8 cellular contexts compared by ENCODE assay signal in genomic region chr1:156153362-156153761, GRCh38. TPM values are rescaled to one million over a fixed set of nuclear protein-coding genes. Genes with fewer than 3 reads are reported as not detected.
DNase-seq lines count a peak whose midpoint lies in the region; ATAC-seq, FAIRE-seq and TF ChIP-seq lines count a peak whose summit lies in the region.

SEMA4A (plus strand) TSS chr1:156153585; CDS start chr1:156154579, 994 bp downstream.

- SMC1A ChIA-PET in GM12878 (lab: Charles Lee; ENCODE audit: uncharacterized antibody, unreplicated experiment), result interaction anchor here (1.0 to 22.3 kb wide), 5 partner anchors 24 to 71 kb away, joined by 3 to 411 read pairs (median 16); partner anchors contain the start of gene PMF1

- in situ Hi-C loops in GM12878 (cut with MboI), result no loop called here
- in situ Hi-C loops in KBM-7 (cut with MboI; ENCODE audit: low pct_unique_long_range_greater_than_20kb, low sequenced_read_pairs), result no loop called here
- in situ Hi-C loops in brain microvascular endothelial cell (cut with HindIII; ENCODE audit: low pct_ligation_motif_present, low sequenced_read_pairs), result no loop called here

- H3K36me3 ChIP-seq in GM12878 (ENCODE audit: control insufficient read depth in 2 of 2, insufficient read depth in 2 of 2, low read length in 1 of 2) (peaks cover 0 to 6% of the 10 kb centered on the region in 2 experiments; a peak in 2 of 4 replicates), mucosa of rectum (ENCODE audit: control insufficient read depth in 2 of 2, insufficient read depth in 2 of 2, low read length in 2 of 2) (no peaks in the 10 kb centered on the region), brain microvascular endothelial cell (replicated peaks) (no peaks in the 10 kb centered on the region)

- peaks cover 41% of the 10 kb centered on the region for H3K79me2 ChIP-seq in GM12878 (ENCODE audit: control insufficient read depth, insufficient read depth, low read length)

- RAD21 ChIA-PET in GM12878 (lab: Charles Lee; ENCODE audit: unreplicated experiment), result interaction anchor here (0.8 to 17.9 kb wide), 5 partner anchors 40 to 304 kb away, joined by 4 to 361 read pairs (median 4); partner anchors contain the start of genes PMF1 and SLC25A44

- H3K27ac ChIP-seq in 22Rv1 (peak within 1 kb of the TSS; percentile 79), GM12878 (ENCODE audit: control insufficient read depth, insufficient read depth) (peak within 1 kb of the TSS; percentile 82), mucosa of rectum (ENCODE audit: low read depth in 2 of 2, low read length in 2 of 2) (peak within 1 kb of the TSS; percentile 28 to 61), brain microvascular endothelial cell (no peak within 1 kb of the TSS)

- peak within 1 kb of the TSS; percentile 6 for H2AFZ ChIP-seq in GM12878 (ENCODE audit: control insufficient read depth, low read depth, low read length)

- WGBS in GM12878 (ENCODE audit: insufficient coverage, insufficient replicate concordance, low lambda C conversion rate, missing lambda C conversion rate), result 81% methylated on average over 10 of the region's 10 CpGs

- H3K27me3 ChIP-seq in GM12878 (replicated peaks in 1 of 2; ENCODE audit: control insufficient read depth in 2 of 2, insufficient read depth in 2 of 2, low read length in 1 of 2) (no peaks in the 10 kb centered on the region), mucosa of rectum (ENCODE audit: control insufficient read depth in 2 of 2, insufficient read depth in 2 of 2, low read length in 2 of 2) (no peaks in the 10 kb centered on the region), brain microvascular endothelial cell (replicated peaks) (peaks cover 8% of the 10 kb centered on the region)

- FAIRE-seq in GM12878 (lab: Jason Lieb, UNC), result no peak

- TF ChIP-seq EP300 in GM12878 (IDR thresholded peaks at IDR 0.05; ENCODE audit: borderline replicate concordance in 1 of 2, control insufficient read depth in 1 of 2, low read depth in 2 of 2, low read length in 2 of 2), result no peak

- TF ChIP-seq CTCF in 22Rv1 (IDR thresholded peaks at IDR 0.05) (no peak), GM12878 (IDR thresholded peaks at IDR 0.05 in 2 of 3, conservative IDR thresholded peaks at IDR 0.05 in 1 of 3; ENCODE audit: control insufficient read depth in 2 of 3, extremely low read depth in 1 of 3, insufficient read depth in 1 of 3, low read depth in 3 of 3, low read length in 3 of 3) (no peak), brain microvascular endothelial cell (IDR thresholded peaks at IDR 0.05; ENCODE audit: low read depth, low read length, missing control alignments) (no peak)

- peak within 1 kb of the TSS; percentile 97 for H3K4me2 ChIP-seq in GM12878 (ENCODE audit: control insufficient read depth, insufficient read depth)

- POLR2A ChIA-PET in GM12878 (lab: Charles Lee), result interaction anchor here (1.7 to 11.7 kb wide), 4 partner anchors 11 to 72 kb away, joined by 12 to 158 read pairs (median 18); partner anchors contain the start of genes PMF1 and SLC25A44

- H3K4me1 ChIP-seq in GM12878 (ENCODE audit: control insufficient read depth, insufficient read depth, low read length), result peaks cover 87% of the 10 kb centered on the region
- peaks cover 4 to 16% of the 10 kb centered on the region in 2 donors for H3K4me1 ChIP-seq in mucosa of rectum (ENCODE audit: control insufficient read depth in 2 of 2, insufficient read depth in 2 of 2, low read length in 2 of 2)

- ATAC-seq in GM12878 (no peak), left lobe of liver (no peak), HG03439 (IDR thresholded peaks at IDR 0.05; ENCODE audit: unreplicated experiment) (no peak)

- H3K9ac ChIP-seq in GM12878 (ENCODE audit: control insufficient read depth, insufficient read depth, low read length) (peak within 1 kb of the TSS; percentile 68), mucosa of rectum (ENCODE audit: low read depth in 1 of 2, low read length in 2 of 2) (peak within 1 kb of the TSS; percentile 17 to 31)

- H3K4me3 ChIP-seq in GM12878 (peak within 1 kb of the TSS; percentile 94), mucosa of rectum (ENCODE audit: low read length in 2 of 2) (peak within 1 kb of the TSS; percentile 14 to 22), brain microvascular endothelial cell (ENCODE audit: low read depth, low read length) (no peak within 1 kb of the TSS)

- TF ChIP-seq POLR2A in GM12878 (IDR thresholded peaks at IDR 0.05; ENCODE audit: low read depth, low read length), result no peak

- no peaks in the 10 kb centered on the region for H4K20me1 ChIP-seq in GM12878 (ENCODE audit: control insufficient read depth, insufficient read depth)

- intact Hi-C loops in GM12878 (cut with micrococcal nuclease; ENCODE audit: unreplicated experiment), result no loop called here

- peak; percentile 91 for DNase-seq in HT-29 (ENCODE audit: low spot score)
- no peak for DNase-seq in GM12878 (ENCODE audit: low read depth, low spot score)
- DNase-seq in KBM-7, result no peak
- DNase-seq in brain microvascular endothelial cell, result no peak
- DNase-seq in left lobe of liver (ENCODE audit: low spot score), result no peak

- CTCF ChIA-PET in GM12878 (lab: Yijun Ruan, JAX), result interaction anchor here (0.5 to 16.8 kb wide), 4 partner anchors 26 to 240 kb away, joined by 3 to 502 read pairs (median 10); no protein-coding TSS in a partner anchor

- TF ChIP-seq RAD21 in GM12878 (IDR thresholded peaks at IDR 0.05; ENCODE audit: insufficient read depth, low read depth, low read length), result no peak

- no peaks in the 10 kb centered on the region for H3K9me3 ChIP-seq in GM12878 (replicated peaks; ENCODE audit: control insufficient read depth, insufficient read depth, low read length)
- H3K9me3 ChIP-seq in mucosa of rectum (ENCODE audit: control insufficient read depth in 2 of 2, low read length in 2 of 2), result no peaks in the 10 kb centered on the region

- no TSS peak for BruUV-seq in GM12878 (replicated peaks; lab: Mats Ljungman, UMichigan)

TF ChIP-seq in GM12878, 131 proteins besides CTCF, POLR2A, EP300 and RAD21:
- TF ChIP-seq MXI1 (IDR thresholded peaks at IDR 0.05; ENCODE audit: low read depth, low read length) (no peak), MAX (IDR thresholded peaks at IDR 0.05; ENCODE audit: low read depth, low read length) (no peak)

RNA-seq across cellular contexts. Expression of gene SEMA4A, which starts in this region (rescaled TPM):
- 5.1 and 11.6 TPM in 2 replicates for total RNA-seq in HT-29 (2014; rRNA removed; shearing (Covaris generic))
- 64.1 and 65.1 TPM in 2 replicates for total RNA-seq in GM12878 (2013; cell fraction: nucleolus; rRNA removed)
- 24.4 and 36.5 TPM in 2 replicates for total RNA-seq in GM12878 (2014; rRNA removed)
- 16.5 and 17.2 TPM in 2 replicates for total RNA-seq in GM12878 (2014; rRNA removed; fragmentation: Illumina TruSeq; extraction: Trizol)
- 46.3 and 52.1 TPM in 2 replicates for total RNA-seq in GM12878 (2021)
- 18.2 TPM for polyA plus RNA-seq in GM12878 (2011; ENCODE audit: low read depth)
- polyA plus RNA-seq in GM12878 (2011; rRNA removed), result 10.5 and 20.9 TPM in 2 replicates
- 24.1 and 29.5 TPM in 2 replicates for polyA plus RNA-seq in GM12878 (2011; cell fraction: cytosol; rRNA removed)
- polyA plus RNA-seq in GM12878 (2011; cell fraction: nucleus; rRNA removed), result 35.2 and 36.4 TPM in 2 replicates
- 25.7 and 38.9 TPM in 2 replicates for polyA plus RNA-seq in GM12878 (2012)
- polyA plus RNA-seq in GM12878 (2014; fragmentation: Illumina TruSeq; extraction: Trizol), result 25.7 and 31.2 TPM in 2 replicates
- 1 to 10 TPM; 2.6 to 3.4 TPM for polyA plus RNA-seq in GM12878 (2014; fragmentation: Nextera tagmentation; extraction: Ambion mirVana)
- 34.4 and 38.4 TPM in 2 replicates for polyA plus RNA-seq in GM12878 (2014; rRNA removed)
- polyA plus RNA-seq in GM12878 (2016; fragmentation: Nextera tagmentation; extraction: Ambion mirVana), result 10 to 100 TPM; 60.3 to 64.2 TPM
- polyA minus RNA-seq in GM12878 (2011; rRNA and poly(A)+ RNA removed), result 35.6 and 48.7 TPM in 2 replicates
- 21.6 and 23.9 TPM in 2 replicates for polyA minus RNA-seq in GM12878 (2011; cell fraction: cytosol; rRNA and poly(A)+ RNA removed)
- 25.8 and 43.8 TPM in 2 replicates for polyA minus RNA-seq in GM12878 (2011; cell fraction: nucleus; rRNA and poly(A)+ RNA removed)
- total RNA-seq in left lobe of liver, result 0.88 TPM
